Comparison of ENCODE assay signal across 8 cellular contexts in genomic region chr11:94473177-94473799, GRCh38. TPM values are rescaled to one million over a fixed set of nuclear protein-coding genes. Genes with fewer than 3 reads are reported as not detected.
DNase-seq lines count a peak whose midpoint lies in the region; ATAC-seq and TF ChIP-seq lines count a peak whose summit lies in the region.

No MANE protein-coding gene starts in this region.

- intact Hi-C loops in gastrocnemius medialis (cut with DNase I; ENCODE audit: low total_unique reads), result no loop called here
- intact Hi-C loops in Calu3 (cut with micrococcal nuclease; ENCODE audit: unreplicated experiment), result no loop called here

- in situ Hi-C loops in gastrocnemius medialis (cut with MboI; ENCODE audit: low sequenced_read_pairs in 4 of 4), result no loop called here

- no peaks in the 10 kb centered on the region for H3K9me3 Mint-ChIP-seq in Calu3 (ENCODE audit: low read depth, unreplicated experiment)

- no peaks in the 10 kb centered on the region for H3K9me3 ChIP-seq in gastrocnemius medialis

- H3K4me3 Mint-ChIP-seq in Calu3 (ENCODE audit: low read depth, unreplicated experiment), result no peak overlapping the region

- no peak for TF ChIP-seq POLR2A in gastrocnemius medialis (IDR thresholded peaks at IDR 0.05)

- no peaks in the 10 kb centered on the region for H3K4me1 Mint-ChIP-seq in Calu3 (ENCODE audit: low read depth, unreplicated experiment)

- CTCF ChIA-PET in Calu3 (lab: Charles Lee), result no interaction called here

- no peak overlapping the region for H3K4me3 ChIP-seq in gastrocnemius medialis

- H3K27ac Mint-ChIP-seq in Calu3 (ENCODE audit: unreplicated experiment), result no peak overlapping the region

- no TSS peak for BruUV-seq in Calu3 (replicated peaks; lab: Mats Ljungman, UMichigan)

- peak; percentile 85 for ATAC-seq in GM19035 (IDR thresholded peaks at IDR 0.05; ENCODE audit: unreplicated experiment)
- ATAC-seq in HG02870 (IDR thresholded peaks at IDR 0.05; ENCODE audit: unreplicated experiment), result peak; percentile 79
- ATAC-seq in gastrocnemius medialis, result no peak

- H3K4me1 ChIP-seq in gastrocnemius medialis, result no peaks in the 10 kb centered on the region

- no peaks in the 10 kb centered on the region for H3K27me3 ChIP-seq in gastrocnemius medialis

- peaks cover 0 to 15% of the 10 kb centered on the region in 2 donors for H3K36me3 ChIP-seq in gastrocnemius medialis

- no peak overlapping the region for H3K27ac ChIP-seq in gastrocnemius medialis

- DNase-seq in NOMO-1 treated with DMSO at 0.1 percent for 48 hours (lab: John Stamatoyannopoulos, UW; ENCODE audit: unreplicated experiment) (peak; percentile 95), kidney tubule cell (ENCODE audit: low spot score) (peak; percentile 14), AG08396 (ENCODE audit: low spot score) (no peak), cerebellar cortex (ENCODE audit: low spot score) (no peak), gastrocnemius medialis (no peak), Calu3 (no peak)

- H3K36me3 Mint-ChIP-seq in Calu3 (ENCODE audit: insufficient read depth, unreplicated experiment), result no peaks in the 10 kb centered on the region

- TF ChIP-seq CTCF in gastrocnemius medialis (IDR thresholded peaks at IDR 0.05 in 4 of 5, conservative IDR thresholded peaks at IDR 0.05 in 1 of 5) (no peak), Calu3 (IDR thresholded peaks at IDR 0.05; ENCODE audit: unreplicated experiment) (no peak)

- H3K27me3 Mint-ChIP-seq in Calu3 (ENCODE audit: unreplicated experiment), result no peaks in the 10 kb centered on the region

RNA-seq across cellular contexts. Expression of gene MRE11, which starts 20.4 kb away (rescaled TPM):
- total RNA-seq in gastrocnemius medialis (10 to 100 TPM in 1 of 4 donors, 1 to 10 TPM in 3; 5.3 to 12.3 (median 5.9) TPM), Calu3 (2022) (25.6 and 27.2 TPM in 2 replicates)

RNA-seq across cellular contexts. Expression of gene ANKRD49, which starts 20.5 kb away (rescaled TPM):
- total RNA-seq in gastrocnemius medialis (10 to 100 TPM in 3 of 4 donors, 1 to 10 TPM in 1; 9.0 to 21.1 (median 11.9) TPM), Calu3 (2022) (10.1 and 10.3 TPM in 2 replicates)

RNA-seq across cellular contexts. Expression of gene C11orf97, which starts 39.0 kb away (rescaled TPM):
- total RNA-seq in gastrocnemius medialis (not detected), Calu3 (2022) (not detected in 2 replicates)

Comparison
In these comparisons a context has a peak if more than half of its experiments do, and no peak if none do; other contexts are left out.
1. ATAC-seq: peak in GM19035 (single experiment) and HG02870 (single experiment); none in gastrocnemius medialis (0 of 2).
2. DNase-seq: peak in NOMO-1 treated with DMSO at 0.1 percent for 48 hours (single experiment) and kidney tubule cell (single experiment); none in AG08396 (single experiment), cerebellar cortex (single experiment), gastrocnemius medialis (0 of 2) and Calu3 (single experiment).